Comparison of ENCODE assay signal across 31 cellular contexts in genomic region chr6:42295688-42296087, GRCh38.
DNase-seq lines count a peak whose midpoint lies in the region; ATAC-seq and TF ChIP-seq lines count a peak whose summit lies in the region.
"Had no signal": no experiment of that assay in that cellular context is flagged by ENCODE, and none has a peak within 500 bp of the region (broad histone marks: within the 10 kb centered on the region; RNA-seq: fewer than 3 reads in every experiment).

No MANE protein-coding gene starts in this region.

- H3K36me3 ChIP-seq in RWPE2 (ENCODE audit: low read depth), result peaks cover 16% of the 10 kb centered on the region
- H3K36me3 ChIP-seq: suprapubic skin, upper lobe of left lung had no signal

- H3K27ac Mint-ChIP-seq in activated T-cell treated with anti-CD3 and anti-CD28 coated beads, Interleukin-2, amount 50 U/mL, for 72 hours, result peak overlapping the region; percentile 19
- H3K27ac Mint-ChIP-seq in stimulated activated effector memory CD8-positive, alpha-beta T cell treated with anti-CD3 and anti-CD28 coated beads, Interleukin-12 subunit alpha, Interleukin-12 subunit beta, amount 100 ng/mL, for 72 hours, result peak overlapping the region; percentile 95
- H3K27ac Mint-ChIP-seq: dendritic cell treated with granulocyte-macrophage colony-stimulating factor and Interleukin-4, amounts not matched to agents 40 ng/mL and 50 ng/mL, for 4 days; stimulated activated memory B cell treated with anti-CD40 and anti-IgM and Interleukin-4, amounts not matched to agents 10 μg/mL and 1 μg/mL and 100 μg/mL, for 72 hours had no signal

- intact Hi-C loops in lower leg skin (cut with DNase I; ENCODE audit: low total_unique reads), result no loop called here

- TF ChIP-seq POLR2A in lower leg skin (IDR thresholded peaks at IDR 0.05), result no peak

- no peaks in the 10 kb centered on the region for H3K9me3 Mint-ChIP-seq in activated T-cell treated with anti-CD3 and anti-CD28 coated beads, Interleukin-2, amount 50 U/mL, for 72 hours
- no peaks in the 10 kb centered on the region for H3K9me3 Mint-ChIP-seq in stimulated activated effector memory CD8-positive, alpha-beta T cell treated with anti-CD3 and anti-CD28 coated beads, Interleukin-12 subunit alpha, Interleukin-12 subunit beta, amount 100 ng/mL, for 72 hours
- H3K9me3 Mint-ChIP-seq: activated T-cell treated with anti-CD3 and anti-CD28 coated beads, Interleukin-2, amount 50 U/mL, for 24 hours; dendritic cell treated with granulocyte-macrophage colony-stimulating factor and Interleukin-4, amounts not matched to agents 40 ng/mL and 50 ng/mL, for 4 days; stimulated activated memory B cell treated with anti-CD40 and anti-IgM and Interleukin-4, amounts not matched to agents 10 μg/mL and 1 μg/mL and 100 μg/mL, for 72 hours had no signal

- H3K4me1 ChIP-seq in RWPE2 (ENCODE audit: insufficient read depth, poor library complexity, severe bottlenecking) (peaks cover 65% of the 10 kb centered on the region), foreskin keratinocyte (peaks cover 33% of the 10 kb centered on the region)
- H3K4me1 ChIP-seq: lower lobe of right lung, parathyroid adenoma had no signal

- no peak overlapping the region for H3K4me3 ChIP-seq in RWPE2 (ENCODE audit: severe bottlenecking)
- H3K4me3 ChIP-seq in lower leg skin (ENCODE audit: low read depth, poor library complexity, severe bottlenecking), result no peak overlapping the region
- H3K4me3 ChIP-seq: lower lobe of right lung, suprapubic skin, upper lobe of left lung had no signal

- no peaks in the 10 kb centered on the region for H3K9me3 ChIP-seq in RWPE2 (ENCODE audit: severe bottlenecking)
- H3K9me3 ChIP-seq: lower lobe of right lung, suprapubic skin, upper lobe of left lung had no signal

- no peak for DNase-seq in activated T-cell treated with anti-CD3 and anti-CD28 coated beads, Interleukin-2, amount 50 U/mL, for 72 hours
- no peak for DNase-seq in activated T-cell treated with anti-CD3 and anti-CD28 coated beads, Interleukin-2, amount 50 U/mL, for 48 hours
- no peak for DNase-seq in RWPE2 (ENCODE audit: low spot score)
- DNase-seq in foreskin keratinocyte, result no peak
- no peak for DNase-seq in stimulated activated effector memory CD8-positive, alpha-beta T cell treated with anti-CD3 and anti-CD28 coated beads, Interleukin-12 subunit alpha, Interleukin-12 subunit beta, amount 100 ng/mL, for 72 hours (ENCODE audit: low spot score in 2 of 2)
- no peak for DNase-seq in ecto neural progenitor cell (ENCODE audit: low spot score)
- no peak for DNase-seq in lower leg skin (ENCODE audit: low spot score in 2 of 2)
- DNase-seq: 8988T; activated CD4-positive, alpha-beta T cell treated with anti-CD3 and anti-CD28 coated beads for 4 hours; activated gamma-delta T cell treated with Interleukin-2 at 50 U/mL for 16 hours; activated T-cell treated with anti-CD3 and anti-CD28 coated beads, Interleukin-2, amount 50 U/mL, for 24 hours; caudate nucleus; DMS 273 treated with DMSO at 0.1 percent for 48 hours; kidney glomerular epithelial cell; lower lobe of right lung; NCI-H1436; NCI-H2081; NCI-H526; retina; SHP77; SW 1271; T1000; upper lobe of left lung had no signal

- peak overlapping the region; percentile 79 for H3K27ac ChIP-seq in RWPE2 (ENCODE audit: poor library complexity, severe bottlenecking)
- peak overlapping the region; percentile 65 for H3K27ac ChIP-seq in foreskin keratinocyte
- H3K27ac ChIP-seq: HL-60, KMS-11, lower lobe of right lung, parathyroid adenoma, suprapubic skin, VCaP had no signal

- ATAC-seq in activated T-cell treated with anti-CD3 and anti-CD28 coated beads, Interleukin-2, amount 50 U/mL, for 72 hours (replicated peaks in 1 of 2), result no peak
- ATAC-seq in RWPE2 (ENCODE audit: low read depth), result no peak
- ATAC-seq in foreskin keratinocyte, result no peak
- no peak for ATAC-seq in stimulated activated effector memory CD8-positive, alpha-beta T cell treated with anti-CD3 and anti-CD28 coated beads, Interleukin-12 subunit alpha, Interleukin-12 subunit beta, amount 100 ng/mL, for 72 hours
- ATAC-seq in GM19035 (IDR thresholded peaks at IDR 0.05; ENCODE audit: unreplicated experiment), result no peak
- ATAC-seq: lower lobe of right lung; stimulated activated memory B cell treated with anti-CD40 and anti-IgM and Interleukin-4, amounts not matched to agents 10 μg/mL and 1 μg/mL and 100 μg/mL, for 72 hours had no signal

- peaks cover 14 to 16% of the 10 kb centered on the region in 2 donors for H3K36me3 Mint-ChIP-seq in activated T-cell treated with anti-CD3 and anti-CD28 coated beads, Interleukin-2, amount 50 U/mL, for 72 hours (ENCODE audit: insufficient read depth in 2 of 2)
- H3K36me3 Mint-ChIP-seq in stimulated activated effector memory CD8-positive, alpha-beta T cell treated with anti-CD3 and anti-CD28 coated beads, Interleukin-12 subunit alpha, Interleukin-12 subunit beta, amount 100 ng/mL, for 72 hours, result peaks cover 62% of the 10 kb centered on the region

- WGBS in lower leg skin, 2 donors, result 61 to 70% methylated on average over 3 of the region's 3 CpGs

- no peaks in the 10 kb centered on the region for H3K27me3 Mint-ChIP-seq in activated T-cell treated with anti-CD3 and anti-CD28 coated beads, Interleukin-2, amount 50 U/mL, for 72 hours (ENCODE audit: low read depth)
- H3K27me3 Mint-ChIP-seq: activated T-cell treated with anti-CD3 and anti-CD28 coated beads, Interleukin-2, amount 50 U/mL, for 24 hours; dendritic cell treated with granulocyte-macrophage colony-stimulating factor and Interleukin-4, amounts not matched to agents 40 ng/mL and 50 ng/mL, for 4 days; stimulated activated memory B cell treated with anti-CD40 and anti-IgM and Interleukin-4, amounts not matched to agents 10 μg/mL and 1 μg/mL and 100 μg/mL, for 72 hours had no signal

- TF ChIP-seq CTCF in RWPE2 (IDR thresholded peaks at IDR 0.05; ENCODE audit: poor library complexity, severe bottlenecking) (no peak), foreskin keratinocyte (conservative IDR thresholded peaks at IDR 0.05) (no peak), lower leg skin (IDR thresholded peaks at IDR 0.05) (no peak)

- no peak overlapping the region for H3K4me3 Mint-ChIP-seq in activated T-cell treated with anti-CD3 and anti-CD28 coated beads, Interleukin-2, amount 50 U/mL, for 72 hours
- H3K4me3 Mint-ChIP-seq in stimulated activated effector memory CD8-positive, alpha-beta T cell treated with anti-CD3 and anti-CD28 coated beads, Interleukin-12 subunit alpha, Interleukin-12 subunit beta, amount 100 ng/mL, for 72 hours, result no peak overlapping the region
- H3K4me3 Mint-ChIP-seq: activated T-cell treated with anti-CD3 and anti-CD28 coated beads, Interleukin-2, amount 50 U/mL, for 24 hours; dendritic cell treated with granulocyte-macrophage colony-stimulating factor and Interleukin-4, amounts not matched to agents 40 ng/mL and 50 ng/mL, for 4 days; stimulated activated memory B cell treated with anti-CD40 and anti-IgM and Interleukin-4, amounts not matched to agents 10 μg/mL and 1 μg/mL and 100 μg/mL, for 72 hours had no signal

- H3K4me1 Mint-ChIP-seq in activated T-cell treated with anti-CD3 and anti-CD28 coated beads, Interleukin-2, amount 50 U/mL, for 72 hours (ENCODE audit: low read depth), result peaks cover 29% of the 10 kb centered on the region
- peaks cover 65% of the 10 kb centered on the region for H3K4me1 Mint-ChIP-seq in stimulated activated effector memory CD8-positive, alpha-beta T cell treated with anti-CD3 and anti-CD28 coated beads, Interleukin-12 subunit alpha, Interleukin-12 subunit beta, amount 100 ng/mL, for 72 hours

- H3K27me3 ChIP-seq in RWPE2 (ENCODE audit: insufficient read depth, poor library complexity, severe bottlenecking) (no peaks in the 10 kb centered on the region), foreskin keratinocyte (no peaks in the 10 kb centered on the region)
- H3K27me3 ChIP-seq: suprapubic skin, upper lobe of left lung had no signal
